Comparison of ENCODE assay signal across 1 cellular context in genomic region chr5:134413046-134413445, GRCh38.
TF ChIP-seq lines count a peak whose summit lies in the region.

No MANE protein-coding gene starts in this region.

TF ChIP-seq in K562, 482 proteins besides CTCF, POLR2A, EP300 and RAD21:
- no peak for TF ChIP-seq ATF6 (CRISPR knock-in tag; IDR thresholded peaks at IDR 0.05)
- peak; percentile 62; the same call in 1 of the 2 replicates for TF ChIP-seq ESRRA (IDR thresholded peaks at IDR 0.05; ENCODE audit: borderline replicate concordance, low read depth)
- no peak for TF ChIP-seq TSHZ1 (CRISPR knock-in tag; IDR thresholded peaks at IDR 0.05)
- TF ChIP-seq PKNOX1 (IDR thresholded peaks at IDR 0.05) = peak; percentile 56
- no peak for TF ChIP-seq SETDB1 (IDR thresholded peaks at IDR 0.05; ENCODE audit: low read length)
